Comparison of ENCODE assay signal across 28 cellular contexts in genomic region chr4:150641604-150642003, GRCh38. TPM values are rescaled to one million over a fixed set of nuclear protein-coding genes. Genes with fewer than 3 reads are reported as not detected.
"Had no signal": no experiment of that assay in that cellular context is flagged by ENCODE, and none has a peak within 500 bp of the region (broad histone marks: within the 10 kb centered on the region; RNA-seq: fewer than 3 reads in every experiment).

No MANE protein-coding gene starts in this region.

- H3K9me3 Mint-ChIP-seq: activated T-cell treated with anti-CD3 and anti-CD28 coated beads, Interleukin-2, amount 50 U/mL, for 4 hours; central memory CD8-positive, alpha-beta T cell; dendritic cell treated with granulocyte-macrophage colony-stimulating factor and Interleukin-4, amounts not matched to agents 40 ng/mL and 50 ng/mL, for 4 days; endodermal cell had no signal

- H3K4me1 Mint-ChIP-seq: activated CD4-positive, alpha-beta T cell treated with anti-CD3 and anti-CD28 coated beads, Interleukin-2, amount 10 ng/mL, durations not matched to agents 24 days and 14 days; central memory CD8-positive, alpha-beta T cell; endodermal cell had no signal

- FAIRE-seq: astrocyte, bronchial epithelial cell had no signal

- H3K36me3 ChIP-seq: brain microvascular endothelial cell had no signal

- H3K27ac ChIP-seq: brain microvascular endothelial cell, coronary artery, dorsolateral prefrontal cortex had no signal

- ATAC-seq: activated CD4-positive, alpha-beta T cell treated with anti-CD3 and anti-CD28 coated beads for 36 hours; activated CD8-positive, alpha-beta T cell treated with anti-CD3 and anti-CD28 coated beads, Interleukin-2, amount 10 ng/mL, durations not matched to agents 7 days and 5 days; activated T-cell treated with anti-CD3 and anti-CD28 coated beads, Interleukin-2, amount 50 U/mL, for 4 hours; esophagus mucosa had no signal

- H3K27me3 Mint-ChIP-seq: activated CD4-positive, alpha-beta memory T cell treated with anti-CD3 and anti-CD28 coated beads for 36 hours; activated CD4-positive, alpha-beta T cell treated with anti-CD3 and anti-CD28 coated beads for 36 hours; activated CD4-positive, alpha-beta T cell treated with anti-CD3 and anti-CD28 coated beads, Interleukin-2, amount 10 ng/mL, durations not matched to agents 24 days and 14 days; activated naive CD8-positive, alpha-beta T cell; central memory CD8-positive, alpha-beta T cell; dendritic cell treated with granulocyte-macrophage colony-stimulating factor and Interleukin-4, amounts not matched to agents 40 ng/mL and 50 ng/mL, for 4 days had no signal

- H3K27ac Mint-ChIP-seq: activated CD4-positive, alpha-beta memory T cell treated with anti-CD3 and anti-CD28 coated beads for 36 hours; activated CD4-positive, alpha-beta T cell treated with anti-CD3 and anti-CD28 coated beads for 36 hours; activated CD4-positive, alpha-beta T cell treated with anti-CD3 and anti-CD28 coated beads, Interleukin-2, amount 10 ng/mL, durations not matched to agents 24 days and 14 days; activated CD8-positive, alpha-beta T cell treated with anti-CD3 and anti-CD28 coated beads, Interleukin-2, amount 10 ng/mL, durations not matched to agents 7 days and 5 days; activated naive CD8-positive, alpha-beta T cell; dendritic cell treated with granulocyte-macrophage colony-stimulating factor and Interleukin-4, amounts not matched to agents 40 ng/mL and 50 ng/mL, for 4 days; endodermal cell had no signal

- DNase-seq: activated CD4-positive, alpha-beta memory T cell treated with anti-CD3 and anti-CD28 coated beads for 36 hours; activated CD4-positive, alpha-beta T cell treated with anti-CD3 and anti-CD28 coated beads for 36 hours; activated CD4-positive, alpha-beta T cell treated with anti-CD3 and anti-CD28 coated beads, Interleukin-2, amount 10 ng/mL, durations not matched to agents 24 days and 14 days; activated CD4-positive, CD25-positive, alpha-beta regulatory T cell; activated CD4-positive, CD25-positive, alpha-beta regulatory T cell treated with anti-CD3 and anti-CD28 coated beads, Interleukin-2, amount 50 U/mL, for 72 hours; activated CD8-positive, alpha-beta T cell treated with anti-CD3 and anti-CD28 coated beads, Interleukin-2, amount 10 ng/mL, durations not matched to agents 7 days and 5 days; activated effector memory CD4-positive, alpha-beta T cell treated with Interleukin-2 at 50 U/mL for 16 hours; activated gamma-delta T cell treated with Interleukin-2 at 50 U/mL for 16 hours; activated naive CD4-positive, alpha-beta T cell treated with anti-CD3 and anti-CD28 coated beads, Interleukin-2, amount 50 U/mL, for 16 hours; activated naive CD4-positive, alpha-beta T cell treated with Interleukin-2 at 50 U/mL for 16 hours; activated T-cell treated with anti-CD3 and anti-CD28 coated beads, Interleukin-2, amount 50 U/mL, for 4 hours; amniotic stem cell; anterior cingulate cortex; brain microvascular endothelial cell; dorsolateral prefrontal cortex; effector memory CD4-positive, alpha-beta T cell; endodermal cell; foreskin fibroblast; head of caudate nucleus had no signal

- H3K4me3 Mint-ChIP-seq: activated CD4-positive, alpha-beta memory T cell treated with anti-CD3 and anti-CD28 coated beads for 36 hours; activated CD4-positive, alpha-beta T cell treated with anti-CD3 and anti-CD28 coated beads for 36 hours; activated CD4-positive, alpha-beta T cell treated with anti-CD3 and anti-CD28 coated beads, Interleukin-2, amount 10 ng/mL, durations not matched to agents 24 days and 14 days; activated CD8-positive, alpha-beta T cell treated with anti-CD3 and anti-CD28 coated beads, Interleukin-2, amount 10 ng/mL, durations not matched to agents 7 days and 5 days; activated naive CD8-positive, alpha-beta T cell; activated T-cell treated with anti-CD3 and anti-CD28 coated beads, Interleukin-2, amount 50 U/mL, for 4 hours; central memory CD8-positive, alpha-beta T cell; dendritic cell treated with granulocyte-macrophage colony-stimulating factor and Interleukin-4, amounts not matched to agents 40 ng/mL and 50 ng/mL, for 4 days; endodermal cell had no signal

- H3K4me3 ChIP-seq: coronary artery, dorsolateral prefrontal cortex had no signal

- H3K27me3 ChIP-seq: brain microvascular endothelial cell, dorsolateral prefrontal cortex had no signal

RNA-seq across cellular contexts. Expression of gene MAB21L2, which starts 59.7 kb away (rescaled TPM):
- total RNA-seq: activated CD4-positive, alpha-beta memory T cell treated with anti-CD3 and anti-CD28 coated beads for 36 hours; activated CD4-positive, alpha-beta T cell treated with anti-CD3 and anti-CD28 coated beads for 36 hours; activated CD4-positive, alpha-beta T cell treated with anti-CD3 and anti-CD28 coated beads, Interleukin-2, amount 10 ng/mL, durations not matched to agents 24 days and 14 days; activated CD8-positive, alpha-beta memory T cell treated with anti-CD3 and anti-CD28 coated beads for 36 hours; activated CD8-positive, alpha-beta T cell treated with anti-CD3 and anti-CD28 coated beads, Interleukin-2, amount 10 ng/mL, durations not matched to agents 7 days and 5 days; activated T-cell treated with anti-CD3 and anti-CD28 coated beads, Interleukin-2, amount 50 U/mL, for 4 hours; bronchial epithelial cell; endodermal cell; esophagus mucosa; T-helper 1 cell treated with Interleukin-12 subunit alpha and Interleukin-12 subunit beta and Interleukin-4 antibody, amounts not matched to agents 30 ng/mL and 1 ng/mL, for 36 hours had no signal
